Comparison of ENCODE assay signal across 13 cellular contexts in genomic region chr1:97277891-97278662, GRCh38.
DNase-seq lines count a peak whose midpoint lies in the region; ATAC-seq and TF ChIP-seq lines count a peak whose summit lies in the region.
"Had no signal": no experiment of that assay in that cellular context is flagged by ENCODE, and none has a peak within 500 bp of the region (broad histone marks: within the 10 kb centered on the region; RNA-seq: fewer than 3 reads in every experiment).

No MANE protein-coding gene starts in this region.

- no peaks in the 10 kb centered on the region for H3K27me3 Mint-ChIP-seq in activated CD4-positive, alpha-beta T cell treated with anti-CD3 and anti-CD28 coated beads, Interleukin-2, amount 10 ng/mL, durations not matched to agents 24 days and 14 days
- no peaks in the 10 kb centered on the region for H3K27me3 Mint-ChIP-seq in stimulated activated naive CD8-positive, alpha-beta T cell treated with anti-CD3 and anti-CD28 coated beads, Interleukin-15, amount 100 ng/mL, for 72 hours
- H3K27me3 Mint-ChIP-seq: naive B cell had no signal

- peak; percentile 58 for ATAC-seq in stimulated activated naive CD8-positive, alpha-beta T cell treated with anti-CD3 and anti-CD28 coated beads, Interleukin-15, amount 100 ng/mL, for 72 hours
- ATAC-seq in GM21737 (IDR thresholded peaks at IDR 0.05; ENCODE audit: unreplicated experiment) = no peak
- ATAC-seq: WTC11 had no signal

- no peaks in the 10 kb centered on the region for H3K36me3 ChIP-seq in SJSA1
- H3K36me3 ChIP-seq: transverse colon had no signal

- intact Hi-C loops in activated CD4-positive, alpha-beta T cell treated with anti-CD3 and anti-CD28 coated beads, Interleukin-2, amount 10 ng/mL, durations not matched to agents 24 days and 14 days (cut with micrococcal nuclease) = no loop called here

- peaks cover 10% of the 10 kb centered on the region for H3K36me3 Mint-ChIP-seq in activated CD4-positive, alpha-beta T cell treated with anti-CD3 and anti-CD28 coated beads, Interleukin-2, amount 10 ng/mL, durations not matched to agents 24 days and 14 days (ENCODE audit: low read depth)
- H3K36me3 Mint-ChIP-seq: WTC11 had no signal

- no peak for DNase-seq in activated CD4-positive, alpha-beta T cell treated with anti-CD3 and anti-CD28 coated beads, Interleukin-2, amount 10 ng/mL, durations not matched to agents 24 days and 14 days
- no peak for DNase-seq in activated CD4-positive, alpha-beta T cell treated with anti-CD3 and anti-CD28 coated beads, Interleukin-2, amount 50 U/mL, for 4 hours
- DNase-seq in SJSA1 (ENCODE audit: low read depth in 1 of 2, low spot score in 2 of 2) (peak in 1 of 2 experiments; percentile 58), fibroblast of villous mesenchyme (ENCODE audit: low read depth) (peak; percentile 54), NCI-H446 (lab: John Stamatoyannopoulos, UW) (no peak), NCI-H345 treated with DMSO at 0.1 percent for 48 hours (lab: John Stamatoyannopoulos, UW; ENCODE audit: unreplicated experiment) (no peak)
- DNase-seq in stimulated activated naive CD8-positive, alpha-beta T cell treated with anti-CD3 and anti-CD28 coated beads, Interleukin-15, amount 100 ng/mL, for 72 hours = no peak
- DNase-seq: amniotic stem cell, MV-4-11, naive B cell, transverse colon had no signal

- H3K9me3 Mint-ChIP-seq in activated CD4-positive, alpha-beta T cell treated with anti-CD3 and anti-CD28 coated beads, Interleukin-2, amount 10 ng/mL, durations not matched to agents 24 days and 14 days = peaks cover 11% of the 10 kb centered on the region
- peaks cover 0 to 9% of the 10 kb centered on the region in 2 donors for H3K9me3 Mint-ChIP-seq in stimulated activated naive CD8-positive, alpha-beta T cell treated with anti-CD3 and anti-CD28 coated beads, Interleukin-15, amount 100 ng/mL, for 72 hours

- TF ChIP-seq CTCF in fibroblast of villous mesenchyme (IDR thresholded peaks at IDR 0.05; ENCODE audit: insufficient read depth, low read depth, low read length) = no peak

- H3K4me1 Mint-ChIP-seq in activated CD4-positive, alpha-beta T cell treated with anti-CD3 and anti-CD28 coated beads, Interleukin-2, amount 10 ng/mL, durations not matched to agents 24 days and 14 days = peaks cover 7% of the 10 kb centered on the region
- peaks cover 9% of the 10 kb centered on the region for H3K4me1 Mint-ChIP-seq in stimulated activated naive CD8-positive, alpha-beta T cell treated with anti-CD3 and anti-CD28 coated beads, Interleukin-15, amount 100 ng/mL, for 72 hours
- H3K4me1 Mint-ChIP-seq: naive B cell, WTC11 had no signal

- no peaks in the 10 kb centered on the region for H3K27me3 ChIP-seq in SJSA1 (replicated peaks)
- H3K27me3 ChIP-seq: transverse colon had no signal

- H3K27ac ChIP-seq in SJSA1 = peak overlapping the region; percentile 82
- H3K27ac ChIP-seq: transverse colon had no signal

- peaks cover 14% of the 10 kb centered on the region for H3K4me1 ChIP-seq in SJSA1 (replicated peaks)

- H3K4me3 ChIP-seq in SJSA1 (no peak overlapping the region), fibroblast of villous mesenchyme (ENCODE audit: low read depth, low read length) (no peak overlapping the region)
- H3K4me3 ChIP-seq: transverse colon had no signal

- no peaks in the 10 kb centered on the region for H3K9me3 ChIP-seq in SJSA1 (replicated peaks)
- H3K9me3 ChIP-seq: transverse colon had no signal

- peak overlapping the region; percentile 29 for H3K27ac Mint-ChIP-seq in activated CD4-positive, alpha-beta T cell treated with anti-CD3 and anti-CD28 coated beads, Interleukin-2, amount 10 ng/mL, durations not matched to agents 24 days and 14 days
- H3K27ac Mint-ChIP-seq in stimulated activated naive CD8-positive, alpha-beta T cell treated with anti-CD3 and anti-CD28 coated beads, Interleukin-15, amount 100 ng/mL, for 72 hours = peak overlapping the region; percentile 0 to 9
- H3K27ac Mint-ChIP-seq: WTC11 had no signal

- H3K4me3 Mint-ChIP-seq in activated CD4-positive, alpha-beta T cell treated with anti-CD3 and anti-CD28 coated beads, Interleukin-2, amount 10 ng/mL, durations not matched to agents 24 days and 14 days = no peak overlapping the region
- H3K4me3 Mint-ChIP-seq in stimulated activated naive CD8-positive, alpha-beta T cell treated with anti-CD3 and anti-CD28 coated beads, Interleukin-15, amount 100 ng/mL, for 72 hours = no peak overlapping the region
- H3K4me3 Mint-ChIP-seq: naive B cell, WTC11 had no signal
